Comparison of ENCODE assay signal across 1 cellular context in the genomic region with DNA sequence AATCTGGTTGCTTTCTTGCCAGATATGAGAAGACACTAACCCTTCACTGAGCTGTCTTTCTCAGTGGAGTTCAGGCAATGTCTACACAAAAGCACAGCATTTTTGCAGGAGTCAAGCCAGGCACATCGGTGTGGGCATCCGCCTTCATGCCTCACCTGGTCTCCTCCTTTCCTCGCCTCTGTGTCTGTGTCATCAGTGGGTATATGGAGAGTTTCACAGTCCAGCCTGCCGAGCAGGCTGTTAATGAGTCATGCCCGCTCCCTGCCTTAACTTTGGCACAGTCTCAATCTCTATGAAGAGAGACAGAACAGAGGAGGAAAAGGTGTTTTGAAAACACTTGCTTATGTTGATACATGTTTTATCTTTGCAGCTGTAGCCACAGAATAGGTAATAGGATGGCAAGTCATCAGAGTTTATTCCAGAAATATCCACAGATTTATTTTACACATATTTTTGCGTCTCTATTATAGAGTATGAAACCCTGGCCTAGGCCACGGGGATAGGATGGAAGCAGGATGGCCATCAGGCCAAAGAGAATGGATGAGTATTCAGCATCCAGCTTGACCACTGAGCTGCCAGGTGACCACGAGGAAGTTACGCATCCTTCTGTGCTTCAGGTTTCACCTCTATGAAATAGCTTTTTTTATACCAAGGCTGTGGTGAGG.
A peak's percentile ranks its signal among the peaks of the same experiment; 100 is the strongest.
TF ChIP-seq lines count a peak whose summit lies in the region.

No MANE protein-coding gene starts in this region.

TF ChIP-seq in SK-N-SH, 30 proteins besides CTCF, POLR2A, EP300 and RAD21 (continued from another document):
- TF ChIP-seq, protein P1, sequence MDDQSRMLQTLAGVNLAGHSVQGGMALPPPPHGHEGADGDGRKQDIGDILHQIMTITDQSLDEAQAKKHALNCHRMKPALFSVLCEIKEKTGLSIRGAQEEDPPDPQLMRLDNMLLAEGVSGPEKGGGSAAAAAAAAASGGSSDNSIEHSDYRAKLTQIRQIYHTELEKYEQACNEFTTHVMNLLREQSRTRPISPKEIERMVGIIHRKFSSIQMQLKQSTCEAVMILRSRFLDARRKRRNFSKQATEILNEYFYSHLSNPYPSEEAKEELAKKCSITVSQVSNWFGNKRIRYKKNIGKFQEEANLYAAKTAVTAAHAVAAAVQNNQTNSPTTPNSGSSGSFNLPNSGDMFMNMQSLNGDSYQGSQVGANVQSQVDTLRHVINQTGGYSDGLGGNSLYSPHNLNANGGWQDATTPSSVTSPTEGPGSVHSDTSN (IDR thresholded peaks at IDR 0.05), result peak; percentile 75
- TF ChIP-seq, protein P2, sequence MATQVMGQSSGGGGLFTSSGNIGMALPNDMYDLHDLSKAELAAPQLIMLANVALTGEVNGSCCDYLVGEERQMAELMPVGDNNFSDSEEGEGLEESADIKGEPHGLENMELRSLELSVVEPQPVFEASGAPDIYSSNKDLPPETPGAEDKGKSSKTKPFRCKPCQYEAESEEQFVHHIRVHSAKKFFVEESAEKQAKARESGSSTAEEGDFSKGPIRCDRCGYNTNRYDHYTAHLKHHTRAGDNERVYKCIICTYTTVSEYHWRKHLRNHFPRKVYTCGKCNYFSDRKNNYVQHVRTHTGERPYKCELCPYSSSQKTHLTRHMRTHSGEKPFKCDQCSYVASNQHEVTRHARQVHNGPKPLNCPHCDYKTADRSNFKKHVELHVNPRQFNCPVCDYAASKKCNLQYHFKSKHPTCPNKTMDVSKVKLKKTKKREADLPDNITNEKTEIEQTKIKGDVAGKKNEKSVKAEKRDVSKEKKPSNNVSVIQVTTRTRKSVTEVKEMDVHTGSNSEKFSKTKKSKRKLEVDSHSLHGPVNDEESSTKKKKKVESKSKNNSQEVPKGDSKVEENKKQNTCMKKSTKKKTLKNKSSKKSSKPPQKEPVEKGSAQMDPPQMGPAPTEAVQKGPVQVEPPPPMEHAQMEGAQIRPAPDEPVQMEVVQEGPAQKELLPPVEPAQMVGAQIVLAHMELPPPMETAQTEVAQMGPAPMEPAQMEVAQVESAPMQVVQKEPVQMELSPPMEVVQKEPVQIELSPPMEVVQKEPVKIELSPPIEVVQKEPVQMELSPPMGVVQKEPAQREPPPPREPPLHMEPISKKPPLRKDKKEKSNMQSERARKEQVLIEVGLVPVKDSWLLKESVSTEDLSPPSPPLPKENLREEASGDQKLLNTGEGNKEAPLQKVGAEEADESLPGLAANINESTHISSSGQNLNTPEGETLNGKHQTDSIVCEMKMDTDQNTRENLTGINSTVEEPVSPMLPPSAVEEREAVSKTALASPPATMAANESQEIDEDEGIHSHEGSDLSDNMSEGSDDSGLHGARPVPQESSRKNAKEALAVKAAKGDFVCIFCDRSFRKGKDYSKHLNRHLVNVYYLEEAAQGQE (IDR thresholded peaks at IDR 0.05; ENCODE audit: low read depth, low read length), result no peak
- TF ChIP-seq NRF1 (IDR thresholded peaks at IDR 0.05; ENCODE audit: low read depth, low read length) (no peak), JUND (IDR thresholded peaks at IDR 0.05) (peak; percentile 69), FOSL2 (IDR thresholded peaks at IDR 0.05; ENCODE audit: borderline replicate concordance, low read depth) (peak; percentile 79), TEAD4 (IDR thresholded peaks at IDR 0.05; ENCODE audit: borderline replicate concordance, insufficient read depth) (no peak)
- TF ChIP-seq, protein P3, sequence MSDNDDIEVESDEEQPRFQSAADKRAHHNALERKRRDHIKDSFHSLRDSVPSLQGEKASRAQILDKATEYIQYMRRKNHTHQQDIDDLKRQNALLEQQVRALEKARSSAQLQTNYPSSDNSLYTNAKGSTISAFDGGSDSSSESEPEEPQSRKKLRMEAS (IDR thresholded peaks at IDR 0.05; ENCODE audit: low read depth), result 0 out of 2 replicates have a peak, but pooled peaks have one; percentile 34
TF ChIP-seq in SK-N-SH: peak in this region for 6.
